10 cellular contexts compared by ENCODE assay signal in the genomic region with DNA sequence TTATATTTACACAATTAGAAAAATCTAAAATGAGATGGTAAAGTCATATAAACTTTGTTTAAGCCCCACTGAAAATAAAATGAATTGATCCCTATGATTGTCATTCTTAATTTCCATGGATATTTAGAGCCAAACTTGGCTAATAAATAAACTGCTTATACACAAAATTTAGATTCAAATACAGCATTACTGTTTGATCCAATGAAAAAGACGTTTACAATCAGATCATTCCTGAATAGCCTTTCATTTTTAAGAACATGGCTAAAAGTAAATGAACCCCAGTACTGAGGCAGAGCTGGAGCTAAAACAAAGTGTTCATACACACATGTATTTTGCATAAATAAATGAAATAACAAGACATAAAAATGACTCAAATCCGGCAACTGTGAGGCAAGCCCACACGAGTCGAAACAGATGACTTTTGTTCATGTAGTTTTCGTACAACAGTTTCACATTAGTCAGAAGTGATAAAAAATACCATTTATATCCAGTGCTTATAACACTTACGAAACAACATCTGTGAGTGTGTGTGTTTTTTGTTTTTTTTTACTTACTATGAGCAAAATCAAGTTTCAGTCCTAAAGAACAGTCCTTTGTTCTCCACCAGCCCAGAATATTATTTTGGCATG.
DNase-seq lines count a peak whose midpoint lies in the region; ATAC-seq and TF ChIP-seq lines count a peak whose summit lies in the region.
"Had no signal": no experiment of that assay in that cellular context is flagged by ENCODE, and none has a peak within 500 bp of the region (broad histone marks: within the 10 kb centered on the region; RNA-seq: fewer than 3 reads in every experiment).

No MANE protein-coding gene starts in this region.

- no peak overlapping the region for H3K27ac Mint-ChIP-seq in activated CD8-positive, alpha-beta T cell treated with anti-CD3 and anti-CD28 coated beads for 36 hours
- H3K27ac Mint-ChIP-seq: activated naive CD8-positive, alpha-beta T cell treated with anti-CD3 and anti-CD28 coated beads, Interleukin-2, amount 10 ng/mL, durations not matched to agents 7 days and 5 days; naive B cell had no signal

- H3K4me3 ChIP-seq in skin epidermis, result no peak overlapping the region

- no peaks in the 10 kb centered on the region for H3K9me3 Mint-ChIP-seq in activated CD8-positive, alpha-beta T cell treated with anti-CD3 and anti-CD28 coated beads for 36 hours
- H3K9me3 Mint-ChIP-seq: activated naive CD8-positive, alpha-beta T cell treated with anti-CD3 and anti-CD28 coated beads, Interleukin-2, amount 10 ng/mL, durations not matched to agents 7 days and 5 days had no signal

- no peak for TF ChIP-seq CTCF in activated CD8-positive, alpha-beta T cell treated with anti-CD3 and anti-CD28 coated beads for 36 hours (IDR thresholded peaks at IDR 0.05)

- peaks cover 2% of the 10 kb centered on the region for H3K4me1 Mint-ChIP-seq in activated CD8-positive, alpha-beta T cell treated with anti-CD3 and anti-CD28 coated beads for 36 hours (ENCODE audit: low read depth)
- H3K4me1 Mint-ChIP-seq: activated naive CD8-positive, alpha-beta T cell treated with anti-CD3 and anti-CD28 coated beads, Interleukin-2, amount 10 ng/mL, durations not matched to agents 7 days and 5 days; naive B cell had no signal

- intact Hi-C loops in activated CD8-positive, alpha-beta T cell treated with anti-CD3 and anti-CD28 coated beads for 36 hours (cut with micrococcal nuclease), result no loop called here

- no peak overlapping the region for H3K4me3 Mint-ChIP-seq in activated CD8-positive, alpha-beta T cell treated with anti-CD3 and anti-CD28 coated beads for 36 hours
- H3K4me3 Mint-ChIP-seq: activated naive CD8-positive, alpha-beta T cell treated with anti-CD3 and anti-CD28 coated beads, Interleukin-2, amount 10 ng/mL, durations not matched to agents 7 days and 5 days; naive B cell had no signal

- POLR2A ChIA-PET in activated CD8-positive, alpha-beta T cell treated with anti-CD3 and anti-CD28 coated beads for 36 hours (lab: Charles Lee), result no interaction called here

- H3K27ac ChIP-seq in skin epidermis, result peak overlapping the region in 12 of 21 experiments; percentile 22 to 86 (median 66)

- DNase-seq in HS-5 (ENCODE audit: low read depth) (peak; percentile 51), HuH-7 (ENCODE audit: low spot score) (no peak), NCI-H82 treated with DMSO at 0.1 percent for 48 hours (lab: John Stamatoyannopoulos, UW; ENCODE audit: unreplicated experiment) (no peak), NCI-H1436 treated with DMSO at 0.1 percent for 48 hours (lab: John Stamatoyannopoulos, UW) (no peak)
- no peak for DNase-seq in activated CD8-positive, alpha-beta T cell treated with anti-CD3 and anti-CD28 coated beads for 36 hours
- DNase-seq: activated naive CD8-positive, alpha-beta T cell treated with anti-CD3 and anti-CD28 coated beads, Interleukin-2, amount 10 ng/mL, durations not matched to agents 7 days and 5 days; naive B cell had no signal

- ATAC-seq in GM18858 (IDR thresholded peaks at IDR 0.05; ENCODE audit: unreplicated experiment), result peak; percentile 74
- peak; percentile 45 for ATAC-seq in esophagus mucosa
- no peak for ATAC-seq in activated CD8-positive, alpha-beta T cell treated with anti-CD3 and anti-CD28 coated beads for 36 hours

- CTCF ChIA-PET in activated CD8-positive, alpha-beta T cell treated with anti-CD3 and anti-CD28 coated beads for 36 hours (lab: Charles Lee), result no interaction called here

- H3K36me3 Mint-ChIP-seq in activated CD8-positive, alpha-beta T cell treated with anti-CD3 and anti-CD28 coated beads for 36 hours (ENCODE audit: low read depth), result no peaks in the 10 kb centered on the region
- H3K36me3 Mint-ChIP-seq: activated naive CD8-positive, alpha-beta T cell treated with anti-CD3 and anti-CD28 coated beads, Interleukin-2, amount 10 ng/mL, durations not matched to agents 7 days and 5 days; naive B cell had no signal

- H3K27me3 Mint-ChIP-seq in activated CD8-positive, alpha-beta T cell treated with anti-CD3 and anti-CD28 coated beads for 36 hours, result no peaks in the 10 kb centered on the region
- H3K27me3 Mint-ChIP-seq: naive B cell had no signal
